ENCODE assay signal across 24 cellular contexts in the genomic region with DNA sequence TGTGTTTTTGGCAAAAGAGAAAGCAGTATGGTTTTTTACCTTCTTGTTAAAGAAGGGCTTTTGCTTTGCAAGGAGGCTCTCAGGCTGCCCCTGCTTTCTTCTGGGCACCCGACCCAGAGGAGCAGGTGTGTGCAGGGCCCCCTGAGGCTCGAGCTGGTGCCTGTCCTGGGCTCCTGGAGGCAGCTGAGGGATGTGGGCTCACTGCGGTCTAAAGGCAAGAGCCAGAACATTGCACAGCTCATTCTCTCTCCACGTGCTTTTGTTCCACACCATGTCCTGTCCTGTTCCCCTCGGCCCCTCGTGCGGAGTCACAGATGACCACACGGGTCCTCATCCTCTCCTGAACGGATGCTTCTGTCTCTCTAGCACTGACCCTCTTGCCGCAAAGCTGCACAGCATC.
"Had no signal": no experiment of that assay in that cellular context is flagged by ENCODE, and none has a peak within 500 bp of the region (broad histone marks: within the 10 kb centered on the region; RNA-seq: fewer than 3 reads in every experiment).

No MANE protein-coding gene starts in this region.

- H3K9me3 ChIP-seq: heart left ventricle, neutrophil, right atrium auricular region, testis had no signal

- H3K27ac Mint-ChIP-seq: activated CD4-positive, alpha-beta memory T cell treated with anti-CD3 and anti-CD28 coated beads, Interleukin-2, amount 10 ng/mL, durations not matched to agents 7 days and 5 days; activated CD4-positive, alpha-beta T cell treated with anti-CD3 and anti-CD28 coated beads, Interleukin-2, amount 10 ng/mL, durations not matched to agents 7 days and 5 days; activated naive CD4-positive, alpha-beta T cell treated with anti-CD3 and anti-CD28 coated beads, Interleukin-2, amount 10 ng/mL, durations not matched to agents 7 days and 5 days; activated naive CD8-positive, alpha-beta T cell treated with anti-CD3 and anti-CD28 coated beads, Interleukin-2, amount 10 ng/mL, durations not matched to agents 7 days and 5 days; activated T-cell treated with anti-CD3 and anti-CD28 coated beads, Interleukin-2, amount 50 U/mL, for 24 hours; immature natural killer cell had no signal

- H2AFZ ChIP-seq: parathyroid adenoma had no signal

- H3K9ac ChIP-seq: parathyroid adenoma had no signal

- H3K4me1 ChIP-seq: heart left ventricle, parathyroid adenoma, right atrium auricular region had no signal

- H3K27me3 ChIP-seq: heart left ventricle, neutrophil, right atrium auricular region, testis had no signal

- H3K27me3 Mint-ChIP-seq: activated CD4-positive, alpha-beta memory T cell treated with anti-CD3 and anti-CD28 coated beads, Interleukin-2, amount 10 ng/mL, durations not matched to agents 7 days and 5 days; activated CD4-positive, alpha-beta T cell treated with anti-CD3 and anti-CD28 coated beads, Interleukin-2, amount 10 ng/mL, durations not matched to agents 7 days and 5 days; activated naive CD4-positive, alpha-beta T cell treated with anti-CD3 and anti-CD28 coated beads, Interleukin-2, amount 10 ng/mL, durations not matched to agents 7 days and 5 days; activated naive CD8-positive, alpha-beta T cell treated with anti-CD3 and anti-CD28 coated beads, Interleukin-2, amount 10 ng/mL, durations not matched to agents 7 days and 5 days; activated T-cell treated with anti-CD3 and anti-CD28 coated beads, Interleukin-2, amount 50 U/mL, for 24 hours; naive thymus-derived CD8-positive, alpha-beta T cell had no signal

- H3K36me3 Mint-ChIP-seq: activated naive CD8-positive, alpha-beta T cell treated with anti-CD3 and anti-CD28 coated beads, Interleukin-2, amount 10 ng/mL, durations not matched to agents 7 days and 5 days had no signal

- ATAC-seq: heart left ventricle; left colon; naive thymus-derived CD8-positive, alpha-beta T cell had no signal

- H3K4me3 Mint-ChIP-seq: activated CD4-positive, alpha-beta memory T cell treated with anti-CD3 and anti-CD28 coated beads, Interleukin-2, amount 10 ng/mL, durations not matched to agents 7 days and 5 days; activated CD4-positive, alpha-beta T cell treated with anti-CD3 and anti-CD28 coated beads, Interleukin-2, amount 10 ng/mL, durations not matched to agents 7 days and 5 days; activated naive CD4-positive, alpha-beta T cell treated with anti-CD3 and anti-CD28 coated beads, Interleukin-2, amount 10 ng/mL, durations not matched to agents 7 days and 5 days; activated naive CD8-positive, alpha-beta T cell treated with anti-CD3 and anti-CD28 coated beads, Interleukin-2, amount 10 ng/mL, durations not matched to agents 7 days and 5 days; activated T-cell treated with anti-CD3 and anti-CD28 coated beads, Interleukin-2, amount 50 U/mL, for 24 hours; immature natural killer cell; naive thymus-derived CD8-positive, alpha-beta T cell had no signal

- H3K9me3 Mint-ChIP-seq: activated CD4-positive, alpha-beta memory T cell treated with anti-CD3 and anti-CD28 coated beads, Interleukin-2, amount 10 ng/mL, durations not matched to agents 7 days and 5 days; activated CD4-positive, alpha-beta T cell treated with anti-CD3 and anti-CD28 coated beads, Interleukin-2, amount 10 ng/mL, durations not matched to agents 7 days and 5 days; activated naive CD4-positive, alpha-beta T cell treated with anti-CD3 and anti-CD28 coated beads, Interleukin-2, amount 10 ng/mL, durations not matched to agents 7 days and 5 days; activated naive CD8-positive, alpha-beta T cell treated with anti-CD3 and anti-CD28 coated beads, Interleukin-2, amount 10 ng/mL, durations not matched to agents 7 days and 5 days; activated T-cell treated with anti-CD3 and anti-CD28 coated beads, Interleukin-2, amount 50 U/mL, for 24 hours; immature natural killer cell; naive thymus-derived CD8-positive, alpha-beta T cell had no signal

- H3K4me3 ChIP-seq: heart left ventricle, right atrium auricular region, testis had no signal

- H3K4me1 Mint-ChIP-seq: immature natural killer cell had no signal

- DNase-seq: activated CD4-positive, alpha-beta memory T cell treated with anti-CD3 and anti-CD28 coated beads, Interleukin-2, amount 10 ng/mL, durations not matched to agents 7 days and 5 days; activated CD4-positive, alpha-beta T cell treated with anti-CD3 and anti-CD28 coated beads for 1 hour; activated CD4-positive, alpha-beta T cell treated with anti-CD3 and anti-CD28 coated beads, Interleukin-2, amount 10 ng/mL, durations not matched to agents 7 days and 5 days; activated CD8-positive, alpha-beta memory T cell treated with anti-CD3 and anti-CD28 coated beads, Interleukin-2, amount 50 U/mL, for 48 hours; activated gamma-delta T cell; activated naive CD4-positive, alpha-beta T cell treated with anti-CD3 and anti-CD28 coated beads, Interleukin-2, amount 10 ng/mL, durations not matched to agents 7 days and 5 days; activated naive CD8-positive, alpha-beta T cell treated with anti-CD3 and anti-CD28 coated beads, Interleukin-2, amount 10 ng/mL, durations not matched to agents 7 days and 5 days; activated T-cell treated with anti-CD3 and anti-CD28 coated beads, Interleukin-2, amount 50 U/mL, for 24 hours; amniotic stem cell; heart left ventricle; hypothalamus; immature natural killer cell; kidney; left colon; naive thymus-derived CD8-positive, alpha-beta T cell; stimulated activated CD4-positive, alpha-beta T cell treated with anti-CD3 and anti-CD28 coated beads, Interleukin-15, amount 100 ng/mL, for 24 hours; stimulated activated CD4-positive, alpha-beta T cell treated with anti-CD3 and anti-CD28 coated beads, Interleukin-2, amount 100 ng/mL, for 24 hours; stimulated activated naive CD4-positive, alpha-beta T cell; T-helper 2 cell; trophoblast cell had no signal

- H3K27ac ChIP-seq: heart left ventricle, neutrophil, parathyroid adenoma, right atrium auricular region, testis had no signal
